1 cellular context compared by ENCODE assay signal in the genomic region with DNA sequence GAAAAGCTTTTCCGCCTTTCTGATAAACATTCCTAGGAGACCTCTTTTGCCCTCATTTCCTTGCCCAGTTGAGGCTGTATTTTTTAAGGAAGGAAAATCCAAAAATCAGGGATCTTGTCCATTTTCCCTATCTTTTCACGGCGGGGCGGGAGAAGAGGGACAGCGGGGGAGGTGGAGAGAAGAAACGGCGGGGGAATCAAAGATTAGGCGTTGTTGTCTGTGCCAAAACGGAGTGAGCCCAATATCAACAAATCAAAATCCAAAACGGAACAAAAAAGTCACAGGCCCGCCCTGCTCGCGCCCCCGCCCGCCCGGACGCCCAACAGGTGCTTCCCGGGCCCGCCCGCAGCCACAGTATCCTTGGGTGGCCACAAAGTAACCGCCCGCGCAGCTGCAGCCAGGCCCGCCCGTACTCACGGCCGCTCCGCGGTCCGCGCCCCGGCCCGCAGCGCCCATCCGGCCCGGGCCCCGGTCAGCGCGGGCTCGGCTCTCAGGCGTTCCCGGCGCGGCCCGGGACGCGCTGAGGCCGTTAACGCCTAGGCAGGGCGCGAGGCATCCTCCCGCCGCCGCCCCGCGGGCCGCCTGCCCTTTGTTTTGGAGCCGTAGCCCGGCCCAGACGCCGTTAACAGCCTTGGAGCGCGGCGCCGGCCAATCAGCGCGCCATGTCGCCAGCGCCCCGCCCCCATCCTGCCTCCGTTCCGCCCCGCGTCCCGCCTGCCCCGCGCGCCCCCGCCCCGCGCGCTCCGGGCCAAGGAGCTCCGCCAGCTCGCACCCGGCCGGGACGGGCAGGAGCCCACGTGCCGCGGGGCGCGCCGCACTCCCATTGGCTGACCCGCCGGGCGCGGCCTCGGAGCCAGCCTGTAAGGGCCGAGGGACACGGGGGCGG.
TF ChIP-seq lines count a peak whose summit lies in the region.

A gene with protein sequence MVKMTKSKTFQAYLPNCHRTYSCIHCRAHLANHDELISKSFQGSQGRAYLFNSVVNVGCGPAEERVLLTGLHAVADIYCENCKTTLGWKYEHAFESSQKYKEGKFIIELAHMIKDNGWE (minus strand): TSS at position 597 of the 886 bp plus-strand sequence. CDS start 25,050 bp downstream, outside the sequence.

TF ChIP-seq in HepG2, 621 proteins besides CTCF, POLR2A, EP300 and RAD21 (continued from another document and continues in another):
- TF ChIP-seq, protein P1, sequence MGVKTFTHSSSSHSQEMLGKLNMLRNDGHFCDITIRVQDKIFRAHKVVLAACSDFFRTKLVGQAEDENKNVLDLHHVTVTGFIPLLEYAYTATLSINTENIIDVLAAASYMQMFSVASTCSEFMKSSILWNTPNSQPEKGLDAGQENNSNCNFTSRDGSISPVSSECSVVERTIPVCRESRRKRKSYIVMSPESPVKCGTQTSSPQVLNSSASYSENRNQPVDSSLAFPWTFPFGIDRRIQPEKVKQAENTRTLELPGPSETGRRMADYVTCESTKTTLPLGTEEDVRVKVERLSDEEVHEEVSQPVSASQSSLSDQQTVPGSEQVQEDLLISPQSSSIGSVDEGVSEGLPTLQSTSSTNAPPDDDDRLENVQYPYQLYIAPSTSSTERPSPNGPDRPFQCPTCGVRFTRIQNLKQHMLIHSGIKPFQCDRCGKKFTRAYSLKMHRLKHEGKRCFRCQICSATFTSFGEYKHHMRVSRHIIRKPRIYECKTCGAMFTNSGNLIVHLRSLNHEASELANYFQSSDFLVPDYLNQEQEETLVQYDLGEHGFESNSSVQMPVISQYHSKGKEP (CRISPR knock-in tag; IDR thresholded peaks at IDR 0.05): 0 out of 2 replicates have a peak, but pooled peaks have one; percentile 56
- TF ChIP-seq ZNF251 (CRISPR knock-in tag; IDR thresholded peaks at IDR 0.05) (no peak), ZNF644 (CRISPR knock-in tag; IDR thresholded peaks at IDR 0.05; ENCODE audit: low read depth) (no peak), BRD4 (CRISPR knock-in tag; IDR thresholded peaks at IDR 0.05) (no peak), ZNF282 (IDR thresholded peaks at IDR 0.05; ENCODE audit: partially characterized antibody) (no peak), ZNF75D (CRISPR knock-in tag; IDR thresholded peaks at IDR 0.05; ENCODE audit: borderline replicate concordance) (no peak), ZNF138 (CRISPR knock-in tag; IDR thresholded peaks at IDR 0.05; ENCODE audit: low read depth) (0 out of 2 replicates have a peak, but pooled peaks have one; percentile 34), ZFP41 (CRISPR knock-in tag; IDR thresholded peaks at IDR 0.05; ENCODE audit: borderline replicate concordance) (no peak), ZKSCAN1 (IDR thresholded peaks at IDR 0.05; ENCODE audit: low read length) (no peak), ZSCAN29 (CRISPR knock-in tag; conservative IDR thresholded peaks at IDR 0.05) (no peak), SALL2 (CRISPR knock-in tag; IDR thresholded peaks at IDR 0.05) (peak; percentile 87; the same call in 1 of the 2 replicates), ZNF383 (CRISPR knock-in tag; IDR thresholded peaks at IDR 0.05; ENCODE audit: borderline replicate concordance) (no peak), GPN1 (CRISPR knock-in tag; IDR thresholded peaks at IDR 0.05; ENCODE audit: borderline replicate concordance) (no peak; the same call in 1 of the 2 replicates), ZNF572 (CRISPR knock-in tag; IDR thresholded peaks at IDR 0.05) (no peak), IKZF1 (IDR thresholded peaks at IDR 0.05) (no peak), THAP11 (CRISPR knock-in tag; IDR thresholded peaks at IDR 0.05) (0 out of 2 replicates have a peak, but pooled peaks have one; percentile 19), SP1 (IDR thresholded peaks at IDR 0.05) (no peak), SP1 (CRISPR knock-in tag; IDR thresholded peaks at IDR 0.05) (peak; percentile 77), MAZ (IDR thresholded peaks at IDR 0.05; ENCODE audit: borderline replicate concordance, low read depth, low read length) (peak; percentile 30; the same call in 1 of the 2 replicates), MAZ (CRISPR knock-in tag; IDR thresholded peaks at IDR 0.05; ENCODE audit: low read depth) (peak; percentile 89), JUNB (CRISPR knock-in tag; IDR thresholded peaks at IDR 0.05; ENCODE audit: borderline replicate concordance) (no peak), SP5 (CRISPR knock-in tag; IDR thresholded peaks at IDR 0.05; ENCODE audit: borderline replicate concordance, low read depth) (no peak), ZNF850 (CRISPR knock-in tag; conservative IDR thresholded peaks at IDR 0.05) (no peak), MYC (CRISPR knock-in tag; IDR thresholded peaks at IDR 0.05; ENCODE audit: borderline replicate concordance) (peak; percentile 56; the same call in 1 of the 2 replicates), SMC3 (IDR thresholded peaks at IDR 0.05; ENCODE audit: low read length) (no peak), KLF12 (CRISPR knock-in tag; IDR thresholded peaks at IDR 0.05; ENCODE audit: borderline replicate concordance) (no peak), ESRRA (CRISPR knock-in tag; IDR thresholded peaks at IDR 0.05; ENCODE audit: low read depth) (0 out of 2 replicates have a peak, but pooled peaks have one; percentile 42), MED1 (CRISPR knock-in tag; IDR thresholded peaks at IDR 0.05) (0 out of 2 replicates have a peak, but pooled peaks have one; percentile 50), ZSCAN31 (CRISPR knock-in tag; IDR thresholded peaks at IDR 0.05; ENCODE audit: low read depth) (peak; percentile 38; the same call in 1 of the 2 replicates)
- TF ChIP-seq, protein P2, sequence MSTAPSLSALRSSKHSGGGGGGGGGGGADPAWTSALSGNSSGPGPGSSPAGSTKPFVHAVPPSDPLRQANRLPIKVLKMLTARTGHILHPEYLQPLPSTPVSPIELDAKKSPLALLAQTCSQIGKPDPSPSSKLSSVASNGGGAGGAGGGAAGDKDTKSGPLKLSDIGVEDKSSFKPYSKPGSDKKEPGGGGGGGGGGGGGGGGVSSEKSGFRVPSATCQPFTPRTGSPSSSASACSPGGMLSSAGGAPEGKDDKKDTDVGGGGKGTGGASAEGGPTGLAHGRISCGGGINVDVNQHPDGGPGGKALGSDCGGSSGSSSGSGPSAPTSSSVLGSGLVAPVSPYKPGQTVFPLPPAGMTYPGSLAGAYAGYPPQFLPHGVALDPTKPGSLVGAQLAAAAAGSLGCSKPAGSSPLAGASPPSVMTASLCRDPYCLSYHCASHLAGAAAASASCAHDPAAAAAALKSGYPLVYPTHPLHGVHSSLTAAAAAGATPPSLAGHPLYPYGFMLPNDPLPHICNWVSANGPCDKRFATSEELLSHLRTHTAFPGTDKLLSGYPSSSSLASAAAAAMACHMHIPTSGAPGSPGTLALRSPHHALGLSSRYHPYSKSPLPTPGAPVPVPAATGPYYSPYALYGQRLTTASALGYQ (CRISPR knock-in tag; IDR thresholded peaks at IDR 0.05): no peak
- TF ChIP-seq, protein P3, sequence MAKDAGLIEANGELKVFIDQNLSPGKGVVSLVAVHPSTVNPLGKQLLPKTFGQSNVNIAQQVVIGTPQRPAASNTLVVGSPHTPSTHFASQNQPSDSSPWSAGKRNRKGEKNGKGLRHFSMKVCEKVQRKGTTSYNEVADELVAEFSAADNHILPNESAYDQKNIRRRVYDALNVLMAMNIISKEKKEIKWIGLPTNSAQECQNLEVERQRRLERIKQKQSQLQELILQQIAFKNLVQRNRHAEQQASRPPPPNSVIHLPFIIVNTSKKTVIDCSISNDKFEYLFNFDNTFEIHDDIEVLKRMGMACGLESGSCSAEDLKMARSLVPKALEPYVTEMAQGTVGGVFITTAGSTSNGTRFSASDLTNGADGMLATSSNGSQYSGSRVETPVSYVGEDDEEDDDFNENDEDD (CRISPR knock-in tag; IDR thresholded peaks at IDR 0.05; ENCODE audit: borderline replicate concordance): peak; percentile 100
- TF ChIP-seq, protein P4, sequence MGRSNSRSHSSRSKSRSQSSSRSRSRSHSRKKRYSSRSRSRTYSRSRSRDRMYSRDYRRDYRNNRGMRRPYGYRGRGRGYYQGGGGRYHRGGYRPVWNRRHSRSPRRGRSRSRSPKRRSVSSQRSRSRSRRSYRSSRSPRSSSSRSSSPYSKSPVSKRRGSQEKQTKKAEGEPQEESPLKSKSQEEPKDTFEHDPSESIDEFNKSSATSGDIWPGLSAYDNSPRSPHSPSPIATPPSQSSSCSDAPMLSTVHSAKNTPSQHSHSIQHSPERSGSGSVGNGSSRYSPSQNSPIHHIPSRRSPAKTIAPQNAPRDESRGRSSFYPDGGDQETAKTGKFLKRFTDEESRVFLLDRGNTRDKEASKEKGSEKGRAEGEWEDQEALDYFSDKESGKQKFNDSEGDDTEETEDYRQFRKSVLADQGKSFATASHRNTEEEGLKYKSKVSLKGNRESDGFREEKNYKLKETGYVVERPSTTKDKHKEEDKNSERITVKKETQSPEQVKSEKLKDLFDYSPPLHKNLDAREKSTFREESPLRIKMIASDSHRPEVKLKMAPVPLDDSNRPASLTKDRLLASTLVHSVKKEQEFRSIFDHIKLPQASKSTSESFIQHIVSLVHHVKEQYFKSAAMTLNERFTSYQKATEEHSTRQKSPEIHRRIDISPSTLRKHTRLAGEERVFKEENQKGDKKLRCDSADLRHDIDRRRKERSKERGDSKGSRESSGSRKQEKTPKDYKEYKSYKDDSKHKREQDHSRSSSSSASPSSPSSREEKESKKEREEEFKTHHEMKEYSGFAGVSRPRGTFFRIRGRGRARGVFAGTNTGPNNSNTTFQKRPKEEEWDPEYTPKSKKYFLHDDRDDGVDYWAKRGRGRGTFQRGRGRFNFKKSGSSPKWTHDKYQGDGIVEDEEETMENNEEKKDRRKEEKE (IDR thresholded peaks at IDR 0.05): no peak
- TF ChIP-seq, protein P5, sequence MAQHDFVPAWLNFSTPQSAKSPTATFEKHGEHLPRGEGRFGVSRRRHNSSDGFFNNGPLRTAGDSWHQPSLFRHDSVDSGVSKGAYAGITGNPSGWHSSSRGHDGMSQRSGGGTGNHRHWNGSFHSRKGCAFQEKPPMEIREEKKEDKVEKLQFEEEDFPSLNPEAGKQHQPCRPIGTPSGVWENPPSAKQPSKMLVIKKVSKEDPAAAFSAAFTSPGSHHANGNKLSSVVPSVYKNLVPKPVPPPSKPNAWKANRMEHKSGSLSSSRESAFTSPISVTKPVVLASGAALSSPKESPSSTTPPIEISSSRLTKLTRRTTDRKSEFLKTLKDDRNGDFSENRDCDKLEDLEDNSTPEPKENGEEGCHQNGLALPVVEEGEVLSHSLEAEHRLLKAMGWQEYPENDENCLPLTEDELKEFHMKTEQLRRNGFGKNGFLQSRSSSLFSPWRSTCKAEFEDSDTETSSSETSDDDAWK (CRISPR knock-in tag; IDR thresholded peaks at IDR 0.05): no peak
- TF ChIP-seq, protein P6, sequence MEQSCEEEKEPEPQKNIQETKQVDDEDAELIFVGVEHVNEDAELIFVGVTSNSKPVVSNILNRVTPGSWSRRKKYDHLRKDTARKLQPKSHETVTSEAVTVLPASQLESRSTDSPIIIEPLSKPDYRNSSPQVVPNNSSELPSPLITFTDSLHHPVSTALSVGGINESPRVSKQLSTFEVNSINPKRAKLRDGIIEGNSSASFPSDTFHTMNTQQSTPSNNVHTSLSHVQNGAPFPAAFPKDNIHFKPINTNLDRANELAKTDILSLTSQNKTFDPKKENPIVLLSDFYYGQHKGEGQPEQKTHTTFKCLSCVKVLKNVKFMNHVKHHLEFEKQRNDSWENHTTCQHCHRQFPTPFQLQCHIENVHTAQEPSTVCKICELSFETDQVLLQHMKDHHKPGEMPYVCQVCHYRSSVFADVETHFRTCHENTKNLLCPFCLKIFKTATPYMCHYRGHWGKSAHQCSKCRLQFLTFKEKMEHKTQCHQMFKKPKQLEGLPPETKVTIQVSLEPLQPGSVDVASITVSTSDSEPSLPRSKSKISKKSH (CRISPR knock-in tag; IDR thresholded peaks at IDR 0.05; ENCODE audit: borderline replicate concordance): no peak
- TF ChIP-seq, protein P7, sequence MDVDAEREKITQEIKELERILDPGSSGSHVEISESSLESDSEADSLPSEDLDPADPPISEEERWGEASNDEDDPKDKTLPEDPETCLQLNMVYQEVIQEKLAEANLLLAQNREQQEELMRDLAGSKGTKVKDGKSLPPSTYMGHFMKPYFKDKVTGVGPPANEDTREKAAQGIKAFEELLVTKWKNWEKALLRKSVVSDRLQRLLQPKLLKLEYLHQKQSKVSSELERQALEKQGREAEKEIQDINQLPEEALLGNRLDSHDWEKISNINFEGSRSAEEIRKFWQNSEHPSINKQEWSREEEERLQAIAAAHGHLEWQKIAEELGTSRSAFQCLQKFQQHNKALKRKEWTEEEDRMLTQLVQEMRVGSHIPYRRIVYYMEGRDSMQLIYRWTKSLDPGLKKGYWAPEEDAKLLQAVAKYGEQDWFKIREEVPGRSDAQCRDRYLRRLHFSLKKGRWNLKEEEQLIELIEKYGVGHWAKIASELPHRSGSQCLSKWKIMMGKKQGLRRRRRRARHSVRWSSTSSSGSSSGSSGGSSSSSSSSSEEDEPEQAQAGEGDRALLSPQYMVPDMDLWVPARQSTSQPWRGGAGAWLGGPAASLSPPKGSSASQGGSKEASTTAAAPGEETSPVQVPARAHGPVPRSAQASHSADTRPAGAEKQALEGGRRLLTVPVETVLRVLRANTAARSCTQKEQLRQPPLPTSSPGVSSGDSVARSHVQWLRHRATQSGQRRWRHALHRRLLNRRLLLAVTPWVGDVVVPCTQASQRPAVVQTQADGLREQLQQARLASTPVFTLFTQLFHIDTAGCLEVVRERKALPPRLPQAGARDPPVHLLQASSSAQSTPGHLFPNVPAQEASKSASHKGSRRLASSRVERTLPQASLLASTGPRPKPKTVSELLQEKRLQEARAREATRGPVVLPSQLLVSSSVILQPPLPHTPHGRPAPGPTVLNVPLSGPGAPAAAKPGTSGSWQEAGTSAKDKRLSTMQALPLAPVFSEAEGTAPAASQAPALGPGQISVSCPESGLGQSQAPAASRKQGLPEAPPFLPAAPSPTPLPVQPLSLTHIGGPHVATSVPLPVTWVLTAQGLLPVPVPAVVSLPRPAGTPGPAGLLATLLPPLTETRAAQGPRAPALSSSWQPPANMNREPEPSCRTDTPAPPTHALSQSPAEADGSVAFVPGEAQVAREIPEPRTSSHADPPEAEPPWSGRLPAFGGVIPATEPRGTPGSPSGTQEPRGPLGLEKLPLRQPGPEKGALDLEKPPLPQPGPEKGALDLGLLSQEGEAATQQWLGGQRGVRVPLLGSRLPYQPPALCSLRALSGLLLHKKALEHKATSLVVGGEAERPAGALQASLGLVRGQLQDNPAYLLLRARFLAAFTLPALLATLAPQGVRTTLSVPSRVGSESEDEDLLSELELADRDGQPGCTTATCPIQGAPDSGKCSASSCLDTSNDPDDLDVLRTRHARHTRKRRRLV (CRISPR knock-in tag; IDR thresholded peaks at IDR 0.05): no peak
- TF ChIP-seq, protein P8, sequence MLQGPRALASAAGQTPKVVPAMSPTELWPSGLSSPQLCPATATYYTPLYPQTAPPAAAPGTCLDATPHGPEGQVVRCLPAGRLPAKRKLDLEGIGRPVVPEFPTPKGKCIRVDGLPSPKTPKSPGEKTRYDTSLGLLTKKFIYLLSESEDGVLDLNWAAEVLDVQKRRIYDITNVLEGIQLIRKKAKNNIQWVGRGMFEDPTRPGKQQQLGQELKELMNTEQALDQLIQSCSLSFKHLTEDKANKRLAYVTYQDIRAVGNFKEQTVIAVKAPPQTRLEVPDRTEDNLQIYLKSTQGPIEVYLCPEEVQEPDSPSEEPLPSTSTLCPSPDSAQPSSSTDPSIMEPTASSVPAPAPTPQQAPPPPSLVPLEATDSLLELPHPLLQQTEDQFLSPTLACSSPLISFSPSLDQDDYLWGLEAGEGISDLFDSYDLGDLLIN (CRISPR knock-in tag; IDR thresholded peaks at IDR 0.05; ENCODE audit: borderline replicate concordance): no peak
- TF ChIP-seq, protein P9, sequence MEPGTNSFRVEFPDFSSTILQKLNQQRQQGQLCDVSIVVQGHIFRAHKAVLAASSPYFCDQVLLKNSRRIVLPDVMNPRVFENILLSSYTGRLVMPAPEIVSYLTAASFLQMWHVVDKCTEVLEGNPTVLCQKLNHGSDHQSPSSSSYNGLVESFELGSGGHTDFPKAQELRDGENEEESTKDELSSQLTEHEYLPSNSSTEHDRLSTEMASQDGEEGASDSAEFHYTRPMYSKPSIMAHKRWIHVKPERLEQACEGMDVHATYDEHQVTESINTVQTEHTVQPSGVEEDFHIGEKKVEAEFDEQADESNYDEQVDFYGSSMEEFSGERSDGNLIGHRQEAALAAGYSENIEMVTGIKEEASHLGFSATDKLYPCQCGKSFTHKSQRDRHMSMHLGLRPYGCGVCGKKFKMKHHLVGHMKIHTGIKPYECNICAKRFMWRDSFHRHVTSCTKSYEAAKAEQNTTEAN (CRISPR knock-in tag; conservative IDR thresholded peaks at IDR 0.05): peak; percentile 80; the same call in 1 of the 2 replicates
